ENCODE assay signal across 9 cellular contexts in the genomic region with DNA sequence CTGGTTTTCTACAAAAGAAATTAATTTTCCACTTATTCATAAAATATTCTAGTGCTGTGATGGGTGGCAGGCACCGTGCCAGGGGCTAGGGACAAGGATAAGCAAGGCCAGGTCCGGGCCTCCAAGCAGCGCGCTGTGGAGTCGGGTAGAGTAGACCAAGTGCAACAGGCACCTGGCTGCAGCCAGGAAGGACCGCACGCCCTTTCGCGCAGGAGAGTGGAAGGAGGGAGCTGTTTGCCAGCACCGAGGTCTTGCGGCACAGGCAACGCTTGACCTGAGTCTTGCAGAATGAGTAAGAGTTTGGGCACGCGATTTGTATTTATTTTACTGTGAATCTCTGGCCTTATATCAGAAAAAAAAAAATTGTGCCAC. TPM values are rescaled to one million over a fixed set of nuclear protein-coding genes. Genes with fewer than 3 reads are reported as not detected.
DNase-seq lines count a peak whose midpoint lies in the region; ATAC-seq and TF ChIP-seq lines count a peak whose summit lies in the region.
"Had no signal": no experiment of that assay in that cellular context is flagged by ENCODE, and none has a peak within 500 bp of the region (broad histone marks: within the 10 kb centered on the region; RNA-seq: fewer than 3 reads in every experiment).

A gene with protein sequence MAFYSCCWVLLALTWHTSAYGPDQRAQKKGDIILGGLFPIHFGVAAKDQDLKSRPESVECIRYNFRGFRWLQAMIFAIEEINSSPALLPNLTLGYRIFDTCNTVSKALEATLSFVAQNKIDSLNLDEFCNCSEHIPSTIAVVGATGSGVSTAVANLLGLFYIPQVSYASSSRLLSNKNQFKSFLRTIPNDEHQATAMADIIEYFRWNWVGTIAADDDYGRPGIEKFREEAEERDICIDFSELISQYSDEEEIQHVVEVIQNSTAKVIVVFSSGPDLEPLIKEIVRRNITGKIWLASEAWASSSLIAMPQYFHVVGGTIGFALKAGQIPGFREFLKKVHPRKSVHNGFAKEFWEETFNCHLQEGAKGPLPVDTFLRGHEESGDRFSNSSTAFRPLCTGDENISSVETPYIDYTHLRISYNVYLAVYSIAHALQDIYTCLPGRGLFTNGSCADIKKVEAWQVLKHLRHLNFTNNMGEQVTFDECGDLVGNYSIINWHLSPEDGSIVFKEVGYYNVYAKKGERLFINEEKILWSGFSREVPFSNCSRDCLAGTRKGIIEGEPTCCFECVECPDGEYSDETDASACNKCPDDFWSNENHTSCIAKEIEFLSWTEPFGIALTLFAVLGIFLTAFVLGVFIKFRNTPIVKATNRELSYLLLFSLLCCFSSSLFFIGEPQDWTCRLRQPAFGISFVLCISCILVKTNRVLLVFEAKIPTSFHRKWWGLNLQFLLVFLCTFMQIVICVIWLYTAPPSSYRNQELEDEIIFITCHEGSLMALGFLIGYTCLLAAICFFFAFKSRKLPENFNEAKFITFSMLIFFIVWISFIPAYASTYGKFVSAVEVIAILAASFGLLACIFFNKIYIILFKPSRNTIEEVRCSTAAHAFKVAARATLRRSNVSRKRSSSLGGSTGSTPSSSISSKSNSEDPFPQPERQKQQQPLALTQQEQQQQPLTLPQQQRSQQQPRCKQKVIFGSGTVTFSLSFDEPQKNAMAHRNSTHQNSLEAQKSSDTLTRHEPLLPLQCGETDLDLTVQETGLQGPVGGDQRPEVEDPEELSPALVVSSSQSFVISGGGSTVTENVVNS (plus strand): TSS at position 148 of the 372 bp plus-strand sequence. CDS start 70,522 bp downstream, outside the sequence.

- no peaks in the 10 kb centered on the region for H3K9me3 Mint-ChIP-seq in neural crest cell

- DNase-seq in MG63 (peak; percentile 19), epithelial cell of prostate (ENCODE audit: low read depth, low spot score) (peak; percentile 3), neural crest cell (ENCODE audit: low read depth, low spot score) (no peak), NCI-H146 treated with DMSO at 0.1 percent for 48 hours (lab: John Stamatoyannopoulos, UW; ENCODE audit: unreplicated experiment) (no peak), NCI-H2029 treated with DMSO at 0.1 percent for 48 hours (lab: John Stamatoyannopoulos, UW) (no peak), NCI-H446 (lab: John Stamatoyannopoulos, UW) (no peak)
- DNase-seq: NCI-H524 treated with DMSO at 0.1 percent for 48 hours had no signal

- H3K36me3 Mint-ChIP-seq in neural crest cell (ENCODE audit: low read depth) = peaks cover 5% of the 10 kb centered on the region

- no peak within 1 kb of the TSS for H3K27ac Mint-ChIP-seq in neural crest cell (ENCODE audit: unreplicated experiment)

- ATAC-seq in GM21447 (IDR thresholded peaks at IDR 0.05; ENCODE audit: unreplicated experiment) = no peak

- no peak for TF ChIP-seq CTCF in neural crest cell (conservative IDR thresholded peaks at IDR 0.05)

- peaks cover 5% of the 10 kb centered on the region for H3K4me1 Mint-ChIP-seq in neural crest cell

- peak within 1 kb of the TSS; percentile 47; the same call in 1 of the 2 replicates for H3K9ac ChIP-seq in ES-I3 (ENCODE audit: low read depth, low read length)

- H3K27me3 ChIP-seq in MG63 = peaks cover 65% of the 10 kb centered on the region

- peaks cover 95% of the 10 kb centered on the region for H3K27me3 Mint-ChIP-seq in neural crest cell (ENCODE audit: low read depth)

- H3K36me3 ChIP-seq in ES-I3 (ENCODE audit: insufficient read depth, low read length) (no peaks in the 10 kb centered on the region), MG63 (no peaks in the 10 kb centered on the region)

- H3K4me3 ChIP-seq in MG63 = no peak within 1 kb of the TSS

- no peaks in the 10 kb centered on the region for H3K9me3 ChIP-seq in ES-I3 (ENCODE audit: control insufficient read depth, insufficient read depth, low read length)
- H3K9me3 ChIP-seq in MG63 = peaks cover 3% of the 10 kb centered on the region; the same call in 1 of the 2 replicates

- H3K27ac ChIP-seq in epithelial cell of prostate = no peak within 1 kb of the TSS

- H3K4me3 Mint-ChIP-seq in neural crest cell = peak within 1 kb of the TSS; percentile 68

- no peaks in the 10 kb centered on the region for H3K4me1 ChIP-seq in ES-I3 (ENCODE audit: insufficient read depth, low read length)

RNA-seq across cellular contexts. Expression of the gene that starts here (rescaled TPM):
- total RNA-seq in MG63 (2014; rRNA removed; shearing (Covaris generic); ENCODE audit: low replicate concordance) = not detected in 2 replicates
- total RNA-seq in neural crest cell = not detected in 2 replicates

Comparison
In these comparisons a context has a peak if more than half of its experiments do, and no peak if none do; other contexts are left out.
1. Peak in DNase-seq in MG63; RNA of the gene not detected or under 1 TPM.